In the genomic region with DNA sequence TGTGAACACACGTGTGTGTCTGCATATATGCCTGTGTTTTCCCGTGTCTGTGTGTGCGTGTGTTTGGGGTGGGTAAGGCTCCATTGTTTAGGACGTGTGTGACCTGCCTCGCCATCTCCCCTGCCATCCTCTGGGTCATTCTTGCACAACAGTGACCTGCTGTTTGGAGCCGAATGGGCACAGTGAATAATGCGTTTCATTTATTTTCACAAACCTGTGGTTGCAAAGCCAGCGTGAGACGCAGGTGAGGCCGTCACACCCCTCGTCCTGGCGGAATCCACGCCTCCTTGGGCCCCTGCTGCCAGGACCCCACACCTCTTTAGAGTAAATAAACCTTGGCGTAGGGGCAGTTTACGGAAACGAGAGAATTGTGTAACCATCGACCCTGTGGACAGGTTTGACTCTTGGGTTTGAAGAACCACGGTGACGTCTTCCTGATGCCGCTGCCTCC, we compare ENCODE assay signal across 14 cellular contexts.
DNase-seq lines count a peak whose midpoint lies in the region; ATAC-seq, FAIRE-seq and TF ChIP-seq lines count a peak whose summit lies in the region.
"Had no signal": no experiment of that assay in that cellular context is flagged by ENCODE, and none has a peak within 500 bp of the region (broad histone marks: within the 10 kb centered on the region; RNA-seq: fewer than 3 reads in every experiment).

No MANE protein-coding gene starts in this region.

- H3K9me3 ChIP-seq in BLaER1, result 0 out of 2 replicates have a peak, but pooled peaks cover 5% of the 10 kb centered on the region
- no peaks in the 10 kb centered on the region for H3K9me3 ChIP-seq in IMR-90 (ENCODE audit: control insufficient read depth, insufficient read depth, low read length)
- H3K9me3 ChIP-seq: right atrium auricular region had no signal

- H3K4me3 ChIP-seq in BLaER1, result no peak overlapping the region
- no peak overlapping the region for H3K4me3 ChIP-seq in IMR-90 (ENCODE audit: insufficient read depth, low read depth, low read length)
- H3K4me3 ChIP-seq in bronchial epithelial cell (ENCODE audit: low read depth, low read length), result no peak overlapping the region

- H3K36me3 Mint-ChIP-seq in naive B cell, result peaks cover 0 to 7% of the 10 kb centered on the region in 2 donors
- H3K36me3 Mint-ChIP-seq: activated naive CD8-positive, alpha-beta T cell treated with anti-CD3 and anti-CD28 coated beads for 36 hours; CD14-positive monocyte had no signal

- no peak for TF ChIP-seq RAD21 in IMR-90 (IDR thresholded peaks at IDR 0.05; ENCODE audit: low read length)

- peak overlapping the region; percentile 10 for H2AK9ac ChIP-seq in IMR-90 (replicated peaks; ENCODE audit: low read depth, low read length, poor library complexity)

- H3K14ac ChIP-seq in IMR-90 (replicated peaks; ENCODE audit: low read depth, low read length), result no peak overlapping the region

- peaks cover 2% of the 10 kb centered on the region; the same call in 1 of the 2 replicates for H3K9me1 ChIP-seq in IMR-90 (ENCODE audit: insufficient read depth, low read length)

- TF ChIP-seq CTCF in IMR-90 (conservative IDR thresholded peaks at IDR 0.05; ENCODE audit: low read depth, low read length) (no peak), bronchial epithelial cell (IDR thresholded peaks at IDR 0.05; ENCODE audit: insufficient read depth, low read length, severe bottlenecking) (no peak), omental fat pad (IDR thresholded peaks at IDR 0.05) (no peak)

- FAIRE-seq in bronchial epithelial cell (lab: Jason Lieb, UNC), result peak; percentile 62

- no peak overlapping the region for H3K4ac ChIP-seq in IMR-90 (ENCODE audit: low read depth, low read length)

- 16% methylated on average over 5 of the region's 20 CpGs; no CpG with 5 or more reads in 1 of the 2 experiments for WGBS in IMR-90 (ENCODE audit: extremely low coverage in 2 of 2, insufficient read length in 1 of 2), 2 experiments

- H3K9me3 Mint-ChIP-seq in naive B cell, result no peaks in the 10 kb centered on the region
- H3K9me3 Mint-ChIP-seq: activated naive CD8-positive, alpha-beta T cell treated with anti-CD3 and anti-CD28 coated beads for 36 hours; activated T-helper 17 cell treated with anti-CD3 and anti-CD28 coated beads, Interleukin-2, amount 50 U/mL, for 72 hours had no signal

- peaks cover 98% of the 10 kb centered on the region for H4K20me1 ChIP-seq in BLaER1
- 0 out of 2 replicates have a peak, but pooled peaks cover 3% of the 10 kb centered on the region for H4K20me1 ChIP-seq in IMR-90 (ENCODE audit: insufficient read depth, low read length)

- DNase-seq in IMR-90 (no peak), bronchial epithelial cell (ENCODE audit: low read depth) (no peak), naive B cell (no peak), kidney glomerular epithelial cell (lab: John Stamatoyannopoulos, UW) (no peak), NCI-H2081 (lab: John Stamatoyannopoulos, UW) (no peak), omental fat pad (ENCODE audit: low spot score) (no peak)
- DNase-seq in effector CD8-positive, alpha-beta T cell (lab: John Stamatoyannopoulos, UW), result no peak
- DNase-seq: DMS 273 treated with DMSO at 0.1 percent for 48 hours, GOT3 had no signal

- POLR2A ChIA-PET in IMR-90 (lab: Charles Lee; ENCODE audit: unreplicated experiment), result no interaction called here

- dilution Hi-C loops in IMR-90 (cut with HindIII; ENCODE audit: low sequenced_read_pairs, unreplicated experiment), result no loop called here

- no peak overlapping the region for H3K4me3 Mint-ChIP-seq in naive B cell
- H3K4me3 Mint-ChIP-seq: activated naive CD8-positive, alpha-beta T cell treated with anti-CD3 and anti-CD28 coated beads for 36 hours; activated T-helper 17 cell treated with anti-CD3 and anti-CD28 coated beads, Interleukin-2, amount 50 U/mL, for 72 hours; CD14-positive monocyte had no signal

- H3K9ac ChIP-seq in BLaER1 (no peak overlapping the region), IMR-90 (ENCODE audit: low read depth, low read length) (no peak overlapping the region)

- peaks cover 21 to 33% (median 26%) of the 10 kb centered on the region in 3 donors for H3K4me1 Mint-ChIP-seq in naive B cell
- H3K4me1 Mint-ChIP-seq: activated naive CD8-positive, alpha-beta T cell treated with anti-CD3 and anti-CD28 coated beads for 36 hours had no signal

- CTCF ChIA-PET in IMR-90 (lab: Yijun Ruan, JAX), result interaction anchor here (0.7 to 1.3 kb wide), 5 partner anchors 9 to 27 kb away, joined by 3 to 4 read pairs (median 3); no protein-coding TSS in a partner anchor

- H3K23ac ChIP-seq in IMR-90 (ENCODE audit: low read depth, low read length), result no peak overlapping the region

- ATAC-seq in IMR-90 (ENCODE audit: low read depth) (no peak), naive B cell (ENCODE audit: low read depth in 2 of 2) (peak in 1 of 2 donors; percentile 9), omental fat pad (ENCODE audit: low FRiP score) (no peak)

- no peak overlapping the region for H2BK120ac ChIP-seq in IMR-90 (ENCODE audit: low read depth, low read length)

- H4K91ac ChIP-seq in IMR-90 (ENCODE audit: insufficient read depth, low read depth, low read length), result no peak overlapping the region

- in situ Hi-C loops in IMR-90 (cut with MboI; ENCODE audit: low sequenced_read_pairs), result no loop called here

- no peak overlapping the region for H2AK5ac ChIP-seq in IMR-90 (ENCODE audit: low read depth, low read length)

- H3K4me2 ChIP-seq in BLaER1 (peak overlapping the region; percentile 9; the same call in 1 of the 2 replicates), IMR-90 (ENCODE audit: low read depth, low read length) (0 out of 2 replicates have a peak overlapping the region, but pooled peaks have one; percentile 24)

- no TSS peak for BruUV-seq in IMR-90 (replicated peaks; lab: Mats Ljungman, UMichigan)

- H2BK20ac ChIP-seq in IMR-90 (ENCODE audit: low read depth, low read length), result no peak overlapping the region

- H3K27me3 Mint-ChIP-seq in naive B cell, result no peaks in the 10 kb centered on the region
- H3K27me3 Mint-ChIP-seq: activated naive CD8-positive, alpha-beta T cell treated with anti-CD3 and anti-CD28 coated beads for 36 hours; activated T-helper 17 cell treated with anti-CD3 and anti-CD28 coated beads, Interleukin-2, amount 50 U/mL, for 72 hours had no signal

- H3K27ac ChIP-seq in BLaER1 (no peak overlapping the region), IMR-90 (ENCODE audit: insufficient read depth, low read length) (no peak overlapping the region)
- H3K27ac ChIP-seq: right atrium auricular region had no signal

- H2AFZ ChIP-seq in IMR-90 (replicated peaks; ENCODE audit: low read length, poor library complexity), result peak overlapping the region; percentile 63

- no peak for TF ChIP-seq POLR2A in IMR-90 (IDR thresholded peaks at IDR 0.05; ENCODE audit: low read depth, low read length)

- no peak overlapping the region for H4K5ac ChIP-seq in IMR-90 (ENCODE audit: low read depth, low read length)

- H3K27ac Mint-ChIP-seq in naive B cell, result peak overlapping the region in 4 of 6 donors; percentile 19 to 91 (median 72)
- H3K27ac Mint-ChIP-seq: activated naive CD8-positive, alpha-beta T cell treated with anti-CD3 and anti-CD28 coated beads for 36 hours; activated T-helper 17 cell treated with anti-CD3 and anti-CD28 coated beads, Interleukin-2, amount 50 U/mL, for 72 hours; CD14-positive monocyte had no signal

- H3K18ac ChIP-seq in IMR-90 (ENCODE audit: low read depth, low read length), result no peak overlapping the region

- no peak overlapping the region for H4K8ac ChIP-seq in IMR-90 (ENCODE audit: low read depth in 2 of 2, low read length in 2 of 2)

- no peaks in the 10 kb centered on the region for H3K79me1 ChIP-seq in IMR-90 (ENCODE audit: low read depth in 1 of 2, low read length in 2 of 2)

- intact Hi-C loops in IMR-90 (cut with micrococcal nuclease), result loop anchor here (1.0 kb wide), 1 partner anchor 66 kb away; no protein-coding TSS in a partner anchor

- H3K36me3 ChIP-seq in BLaER1 (peaks cover 44% of the 10 kb centered on the region), IMR-90 (ENCODE audit: control insufficient read depth, insufficient read depth, low read length) (no peaks in the 10 kb centered on the region), bronchial epithelial cell (ENCODE audit: control insufficient read depth, insufficient read depth, low read length) (no peaks in the 10 kb centered on the region)
- H3K36me3 ChIP-seq: right atrium auricular region had no signal

- no peak overlapping the region for H2BK5ac ChIP-seq in IMR-90 (ENCODE audit: low read depth, low read length, poor library complexity, severe bottlenecking)

- no peak overlapping the region for H2BK15ac ChIP-seq in IMR-90 (ENCODE audit: low read depth, low read length)

- H3K4me1 ChIP-seq in BLaER1, result peaks cover 10% of the 10 kb centered on the region; the same call in 1 of the 2 replicates
- no peaks in the 10 kb centered on the region for H3K4me1 ChIP-seq in IMR-90 (ENCODE audit: control insufficient read depth, insufficient read depth, low read length)

- H3K56ac ChIP-seq in IMR-90 (ENCODE audit: extremely low read depth, insufficient read depth, low read length), result no peak overlapping the region

- H3K27me3 ChIP-seq in BLaER1 (no peaks in the 10 kb centered on the region), IMR-90 (ENCODE audit: control insufficient read depth, insufficient read depth, low read length) (peaks cover 19% of the 10 kb centered on the region), bronchial epithelial cell (ENCODE audit: control insufficient read depth, insufficient read depth, low read length) (no peaks in the 10 kb centered on the region)
- H3K27me3 ChIP-seq: right atrium auricular region had no signal

TF ChIP-seq in IMR-90, 13 proteins besides CTCF, POLR2A, EP300 and RAD21:
- no peak for TF ChIP-seq FOS (IDR thresholded peaks at IDR 0.05; ENCODE audit: low read depth, low read length)
- TF ChIP-seq CEBPB (IDR thresholded peaks at IDR 0.05; ENCODE audit: low read depth, low read length), result peak; percentile 23; the same call in 1 of the 2 replicates
